ENCODE assay signal across 1 cellular context in genomic region chr4:8225704-8226443, GRCh38.
TF ChIP-seq lines count a peak whose summit lies in the region.

No MANE protein-coding gene starts in this region.

TF ChIP-seq in HepG2, 621 proteins besides CTCF, POLR2A, EP300 and RAD21 (continues in another document):
- 0 out of 2 replicates have a peak, but pooled peaks have one; percentile 20 for TF ChIP-seq DMAP1 (CRISPR knock-in tag; IDR thresholded peaks at IDR 0.05)
- TF ChIP-seq, protein P1, sequence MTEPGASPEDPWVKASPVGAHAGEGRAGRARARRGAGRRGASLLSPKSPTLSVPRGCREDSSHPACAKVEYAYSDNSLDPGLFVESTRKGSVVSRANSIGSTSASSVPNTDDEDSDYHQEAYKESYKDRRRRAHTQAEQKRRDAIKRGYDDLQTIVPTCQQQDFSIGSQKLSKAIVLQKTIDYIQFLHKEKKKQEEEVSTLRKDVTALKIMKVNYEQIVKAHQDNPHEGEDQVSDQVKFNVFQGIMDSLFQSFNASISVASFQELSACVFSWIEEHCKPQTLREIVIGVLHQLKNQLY (CRISPR knock-in tag; IDR thresholded peaks at IDR 0.05): peak; percentile 32; the same call in 1 of the 2 replicates
- no peak for TF ChIP-seq MEF2D (CRISPR knock-in tag; IDR thresholded peaks at IDR 0.05)
- TF ChIP-seq, protein P2, sequence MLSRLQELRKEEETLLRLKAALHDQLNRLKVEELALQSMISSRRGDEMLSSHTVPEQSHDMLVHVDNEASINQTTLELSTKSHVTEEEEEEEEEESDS (CRISPR knock-in tag; IDR thresholded peaks at IDR 0.05; ENCODE audit: borderline replicate concordance): no peak
- TF ChIP-seq ZNF713 (CRISPR knock-in tag; IDR thresholded peaks at IDR 0.05): no peak
- no peak for TF ChIP-seq ZNF343 (CRISPR knock-in tag; IDR thresholded peaks at IDR 0.05)
- TF ChIP-seq NAIF1 (CRISPR knock-in tag; IDR thresholded peaks at IDR 0.05; ENCODE audit: borderline replicate concordance): no peak
- no peak for TF ChIP-seq ZNF256 (CRISPR knock-in tag; conservative IDR thresholded peaks at IDR 0.05)
- 0 out of 2 replicates have a peak, but pooled peaks have one; percentile 43 for TF ChIP-seq MAX (IDR thresholded peaks at IDR 0.05)
- TF ChIP-seq FIP1L1 (IDR thresholded peaks at IDR 0.05; ENCODE audit: borderline replicate concordance, insufficient read depth, low read depth, low read length): no peak
- peak; percentile 92 for TF ChIP-seq ETV5 (CRISPR knock-in tag; IDR thresholded peaks at IDR 0.05; ENCODE audit: borderline replicate concordance)
- no peak for TF ChIP-seq ZNF605 (CRISPR knock-in tag; IDR thresholded peaks at IDR 0.05)
- TF ChIP-seq, protein P3, sequence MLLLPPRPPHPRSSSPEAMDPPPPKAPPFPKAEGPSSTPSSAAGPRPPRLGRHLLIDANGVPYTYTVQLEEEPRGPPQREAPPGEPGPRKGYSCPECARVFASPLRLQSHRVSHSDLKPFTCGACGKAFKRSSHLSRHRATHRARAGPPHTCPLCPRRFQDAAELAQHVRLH (CRISPR knock-in tag; IDR thresholded peaks at IDR 0.05; ENCODE audit: borderline replicate concordance, low read depth): no peak
- TF ChIP-seq ZHX2 (IDR thresholded peaks at IDR 0.05; ENCODE audit: low read depth): no peak
- no peak for TF ChIP-seq ZHX2 (CRISPR knock-in tag; IDR thresholded peaks at IDR 0.05; ENCODE audit: borderline replicate concordance)
- TF ChIP-seq ZNF136 (CRISPR knock-in tag; IDR thresholded peaks at IDR 0.05; ENCODE audit: low read depth): no peak
- TF ChIP-seq MXD1 (CRISPR knock-in tag; IDR thresholded peaks at IDR 0.05): no peak
- TF ChIP-seq TCF7 (IDR thresholded peaks at IDR 0.05; ENCODE audit: low read depth): peak; percentile 19; the same call in 1 of the 2 replicates
- no peak for TF ChIP-seq NKX3-1 (CRISPR knock-in tag; IDR thresholded peaks at IDR 0.05)
- no peak for TF ChIP-seq XBP1 (CRISPR knock-in tag; IDR thresholded peaks at IDR 0.05)
- peak; percentile 78 for TF ChIP-seq ZNF770 (CRISPR knock-in tag; IDR thresholded peaks at IDR 0.05)
- no peak for TF ChIP-seq SIX4 (CRISPR knock-in tag; IDR thresholded peaks at IDR 0.05)
- no peak for TF ChIP-seq RAD51 (IDR thresholded peaks at IDR 0.05; ENCODE audit: borderline replicate concordance)
- TF ChIP-seq NR3C1 (CRISPR knock-in tag; IDR thresholded peaks at IDR 0.05): no peak
- TF ChIP-seq, protein P4, sequence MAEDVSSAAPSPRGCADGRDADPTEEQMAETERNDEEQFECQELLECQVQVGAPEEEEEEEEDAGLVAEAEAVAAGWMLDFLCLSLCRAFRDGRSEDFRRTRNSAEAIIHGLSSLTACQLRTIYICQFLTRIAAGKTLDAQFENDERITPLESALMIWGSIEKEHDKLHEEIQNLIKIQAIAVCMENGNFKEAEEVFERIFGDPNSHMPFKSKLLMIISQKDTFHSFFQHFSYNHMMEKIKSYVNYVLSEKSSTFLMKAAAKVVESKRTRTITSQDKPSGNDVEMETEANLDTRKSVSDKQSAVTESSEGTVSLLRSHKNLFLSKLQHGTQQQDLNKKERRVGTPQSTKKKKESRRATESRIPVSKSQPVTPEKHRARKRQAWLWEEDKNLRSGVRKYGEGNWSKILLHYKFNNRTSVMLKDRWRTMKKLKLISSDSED (CRISPR knock-in tag; IDR thresholded peaks at IDR 0.05): no peak
- TF ChIP-seq MIXL1 (CRISPR knock-in tag; IDR thresholded peaks at IDR 0.05): 0 out of 2 replicates have a peak, but pooled peaks have one; percentile 32
- TF ChIP-seq TBX3 (IDR thresholded peaks at IDR 0.05; ENCODE audit: borderline replicate concordance): no peak
- TF ChIP-seq POGK (CRISPR knock-in tag; conservative IDR thresholded peaks at IDR 0.05): 0 out of 2 replicates have a peak, but pooled peaks have one; percentile 55
- no peak for TF ChIP-seq ZNF138 (CRISPR knock-in tag; IDR thresholded peaks at IDR 0.05; ENCODE audit: low read depth)
- TF ChIP-seq MAZ (IDR thresholded peaks at IDR 0.05; ENCODE audit: borderline replicate concordance, low read depth, low read length): 0 out of 2 replicates have a peak, but pooled peaks have one; percentile 38
- TF ChIP-seq MAZ (CRISPR knock-in tag; IDR thresholded peaks at IDR 0.05; ENCODE audit: low read depth): peak; percentile 6; the same call in 1 of the 2 replicates
- TF ChIP-seq TCF7L2 (IDR thresholded peaks at IDR 0.05; ENCODE audit: low read depth, low read length): no peak
- no peak for TF ChIP-seq ZNF101 (CRISPR knock-in tag; IDR thresholded peaks at IDR 0.05; ENCODE audit: borderline replicate concordance, low read depth)
- peak; percentile 34 for TF ChIP-seq ASH2L (IDR thresholded peaks at IDR 0.05; ENCODE audit: insufficient read length, low read depth, low read length)
- peak; percentile 50 for TF ChIP-seq POLR2G (IDR thresholded peaks at IDR 0.05; ENCODE audit: low read depth, low read length)
- TF ChIP-seq, protein P5, sequence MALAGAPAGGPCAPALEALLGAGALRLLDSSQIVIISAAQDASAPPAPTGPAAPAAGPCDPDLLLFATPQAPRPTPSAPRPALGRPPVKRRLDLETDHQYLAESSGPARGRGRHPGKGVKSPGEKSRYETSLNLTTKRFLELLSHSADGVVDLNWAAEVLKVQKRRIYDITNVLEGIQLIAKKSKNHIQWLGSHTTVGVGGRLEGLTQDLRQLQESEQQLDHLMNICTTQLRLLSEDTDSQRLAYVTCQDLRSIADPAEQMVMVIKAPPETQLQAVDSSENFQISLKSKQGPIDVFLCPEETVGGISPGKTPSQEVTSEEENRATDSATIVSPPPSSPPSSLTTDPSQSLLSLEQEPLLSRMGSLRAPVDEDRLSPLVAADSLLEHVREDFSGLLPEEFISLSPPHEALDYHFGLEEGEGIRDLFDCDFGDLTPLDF (CRISPR knock-in tag; IDR thresholded peaks at IDR 0.05): no peak
- TF ChIP-seq, protein P6, sequence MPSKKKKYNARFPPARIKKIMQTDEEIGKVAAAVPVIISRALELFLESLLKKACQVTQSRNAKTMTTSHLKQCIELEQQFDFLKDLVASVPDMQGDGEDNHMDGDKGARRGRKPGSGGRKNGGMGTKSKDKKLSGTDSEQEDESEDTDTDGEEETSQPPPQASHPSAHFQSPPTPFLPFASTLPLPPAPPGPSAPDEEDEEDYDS (CRISPR knock-in tag; IDR thresholded peaks at IDR 0.05): no peak
- no peak for TF ChIP-seq RBFOX2 (IDR thresholded peaks at IDR 0.05; ENCODE audit: low read depth, low read length)
- TF ChIP-seq ZNF574 (CRISPR knock-in tag; IDR thresholded peaks at IDR 0.05): peak; percentile 34; the same call in 1 of the 2 replicates
- no peak for TF ChIP-seq FOXK2 (IDR thresholded peaks at IDR 0.05)
- TF ChIP-seq KMT2A (CRISPR knock-in tag; IDR thresholded peaks at IDR 0.05): no peak
- no peak for TF ChIP-seq STAG1 (CRISPR knock-in tag; IDR thresholded peaks at IDR 0.05)
- no peak for TF ChIP-seq CSRNP2 (CRISPR knock-in tag; conservative IDR thresholded peaks at IDR 0.05; ENCODE audit: low read depth)
- no peak for TF ChIP-seq JUNB (CRISPR knock-in tag; IDR thresholded peaks at IDR 0.05; ENCODE audit: borderline replicate concordance)
- TF ChIP-seq ZMYM3 (CRISPR knock-in tag; IDR thresholded peaks at IDR 0.05): no peak
- TF ChIP-seq ZNF432 (CRISPR knock-in tag; IDR thresholded peaks at IDR 0.05; ENCODE audit: borderline replicate concordance): no peak
- TF ChIP-seq EED (CRISPR knock-in tag; IDR thresholded peaks at IDR 0.05): no peak
